10 cellular contexts compared by ENCODE assay signal in the genomic region with DNA sequence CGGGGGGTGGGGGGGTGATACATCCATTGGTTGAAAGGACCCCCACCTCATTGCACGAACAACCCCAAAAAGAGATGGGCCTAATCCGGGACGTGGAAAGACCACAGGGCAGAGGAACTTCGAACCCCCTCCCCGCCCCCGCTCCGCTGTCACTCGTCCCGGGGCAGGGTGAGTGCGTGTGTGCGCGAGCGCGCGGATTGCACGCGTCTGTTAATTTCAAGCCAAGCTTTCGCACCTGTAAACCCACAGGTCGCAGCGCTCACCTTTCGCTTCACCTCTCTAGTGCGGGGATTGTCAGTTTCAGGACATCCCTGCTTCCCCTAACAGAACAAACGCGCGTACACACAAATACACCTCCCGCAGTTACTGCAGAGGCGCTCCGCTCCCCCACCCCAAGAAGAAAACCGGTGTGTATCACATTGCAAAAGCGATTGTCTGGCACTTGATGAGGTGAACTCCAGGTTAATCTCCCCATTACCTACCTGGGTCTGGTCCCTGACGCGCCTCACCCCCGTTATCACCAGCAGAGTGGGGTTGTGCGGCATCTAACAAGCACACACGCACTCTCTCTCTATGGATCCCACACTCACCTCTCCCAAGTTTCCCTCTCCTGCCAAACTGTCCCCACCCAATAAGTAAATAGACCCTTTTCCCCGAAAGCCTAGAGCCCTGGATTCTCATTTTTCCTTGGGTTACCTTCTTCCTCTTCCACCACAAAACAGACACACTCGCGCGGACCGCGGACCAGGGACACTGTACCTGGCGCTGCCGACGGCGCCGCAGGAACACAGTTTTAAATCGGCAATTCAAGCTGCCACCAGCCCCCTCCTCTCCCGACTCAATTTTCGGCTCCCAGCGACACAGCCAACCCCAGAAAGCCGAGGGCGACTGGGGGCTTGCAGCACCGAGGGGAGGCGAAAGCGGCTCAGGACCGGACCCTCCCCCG. TPM values are rescaled to one million over a fixed set of nuclear protein-coding genes. Genes with fewer than 3 reads are reported as not detected.
DNase-seq lines count a peak whose midpoint lies in the region; ATAC-seq and TF ChIP-seq lines count a peak whose summit lies in the region.
"Had no signal": no experiment of that assay in that cellular context is flagged by ENCODE, and none has a peak within 500 bp of the region (broad histone marks: within the 10 kb centered on the region; RNA-seq: fewer than 3 reads in every experiment).

No MANE protein-coding gene starts in this region.

- TF ChIP-seq CTCF in PC-3 (conservative IDR thresholded peaks at IDR 0.05; ENCODE audit: low read depth, low read length) = no peak
- no peak for TF ChIP-seq CTCF in esophagus muscularis mucosa (IDR thresholded peaks at IDR 0.05)
- TF ChIP-seq CTCF in osteoblast (IDR thresholded peaks at IDR 0.05; ENCODE audit: extremely low read depth, low read depth, low read length) = no peak

- no peak overlapping the region for H3K27ac ChIP-seq in PC-3 (ENCODE audit: low read length)
- no peak overlapping the region for H3K27ac ChIP-seq in esophagus muscularis mucosa (replicated peaks in 1 of 4)
- H3K27ac ChIP-seq in osteoblast (ENCODE audit: low read depth, low read length) = no peak overlapping the region
- H3K27ac ChIP-seq: adrenal gland had no signal

- no peak for TF ChIP-seq POLR2A in esophagus muscularis mucosa (IDR thresholded peaks at IDR 0.05; ENCODE audit: low read depth)

- no peaks in the 10 kb centered on the region for H3K9me3 ChIP-seq in PC-3 (ENCODE audit: low read length)
- no peaks in the 10 kb centered on the region for H3K9me3 ChIP-seq in esophagus muscularis mucosa
- H3K9me3 ChIP-seq in osteoblast (ENCODE audit: low read depth, low read length) = no peaks in the 10 kb centered on the region
- H3K9me3 ChIP-seq: adrenal gland had no signal

- H3K79me2 ChIP-seq in PC-3 (ENCODE audit: low read length) (no peaks in the 10 kb centered on the region), osteoblast (ENCODE audit: insufficient read depth, low read length) (no peaks in the 10 kb centered on the region)

- H3K4me1 ChIP-seq in PC-3 (ENCODE audit: insufficient read depth, low read length) (peaks cover 28% of the 10 kb centered on the region), esophagus muscularis mucosa (peaks cover 69 to 85% (median 83%) of the 10 kb centered on the region in 4 donors), osteoblast (ENCODE audit: insufficient read depth, low read length) (peaks cover 15% of the 10 kb centered on the region)

- TF ChIP-seq EP300 in esophagus muscularis mucosa (IDR thresholded peaks at IDR 0.05) = no peak

- H3K4me2 ChIP-seq in PC-3 (ENCODE audit: low read length) = peak overlapping the region; percentile 98; the same call in 1 of the 2 replicates
- no peak overlapping the region for H3K4me2 ChIP-seq in osteoblast (ENCODE audit: insufficient read depth, low read length)

- 3% methylated on average over 51 of the region's 58 CpGs for WGBS in esophagus muscularis mucosa

- H3K4me3 ChIP-seq in PC-3 (ENCODE audit: low read length) (no peak overlapping the region), esophagus muscularis mucosa (peak overlapping the region; percentile 52 to 61 (median 56)), osteoblast (ENCODE audit: insufficient read depth, low read length) (no peak overlapping the region)

- BruUV-seq in PC-3 (replicated peaks; lab: Mats Ljungman, UMichigan) = no TSS peak

- H3K27me3 ChIP-seq in PC-3 (ENCODE audit: low read length) (peaks cover 29% of the 10 kb centered on the region), esophagus muscularis mucosa (peaks cover 11 to 78% (median 52%) of the 10 kb centered on the region in 4 donors), osteoblast (ENCODE audit: insufficient read depth, low read length) (peaks cover 76% of the 10 kb centered on the region)

- CTCF ChIA-PET in PC-3 (lab: Charles Lee) = no interaction called here

- H3K36me3 ChIP-seq in PC-3 (ENCODE audit: low read depth, low read length) (no peaks in the 10 kb centered on the region), esophagus muscularis mucosa (no peaks in the 10 kb centered on the region), osteoblast (ENCODE audit: insufficient read depth, low read length) (no peaks in the 10 kb centered on the region)
- H3K36me3 ChIP-seq: adrenal gland had no signal

- H3K9ac ChIP-seq in PC-3 (ENCODE audit: low read length) = no peak overlapping the region

- no peaks in the 10 kb centered on the region for H3K9me2 ChIP-seq in PC-3 (replicated peaks; ENCODE audit: low read length)

- no peaks in the 10 kb centered on the region for H3F3A ChIP-seq in PC-3 (ENCODE audit: low read length, unreplicated experiment)

- ATAC-seq in PC-3 = no peak
- no peak for ATAC-seq in GM19324 (IDR thresholded peaks at IDR 0.05; ENCODE audit: low FRiP score, unreplicated experiment)
- no peak for ATAC-seq in HG03520 (IDR thresholded peaks at IDR 0.05; ENCODE audit: unreplicated experiment)

- H4K20me1 ChIP-seq in PC-3 (ENCODE audit: low read length) (no peaks in the 10 kb centered on the region), osteoblast (ENCODE audit: insufficient read depth, low read length) (no peaks in the 10 kb centered on the region)

- POLR2A ChIA-PET in PC-3 (lab: Charles Lee; ENCODE audit: unreplicated experiment) = no interaction called here

- peak; percentile 30 for DNase-seq in COLO668 (lab: John Stamatoyannopoulos, UW; ENCODE audit: unreplicated experiment)
- DNase-seq in PC-3 = no peak
- peak; percentile 89 for DNase-seq in esophagus muscularis mucosa (ENCODE audit: extremely low spot score)
- DNase-seq in osteoblast (ENCODE audit: insufficient read length, low spot score, missing footprints) = peak; percentile 89
- DNase-seq in stimulated activated CD4-positive, alpha-beta T cell treated with anti-CD3 and anti-CD28 coated beads, Interleukin-2, amount 100 ng/mL, for 48 hours = no peak
- DNase-seq in NCI-H345 treated with DMSO at 0.1 percent for 48 hours (lab: John Stamatoyannopoulos, UW; ENCODE audit: unreplicated experiment) = no peak
- DNase-seq: NCI-H2029 treated with DMSO at 0.1 percent for 48 hours had no signal

- H2AFZ ChIP-seq in PC-3 (ENCODE audit: low read length) (no peak overlapping the region), osteoblast (ENCODE audit: low read length) (no peak overlapping the region)

- intact Hi-C loops in PC-3 (cut with micrococcal nuclease) = no loop called here
- intact Hi-C loops in esophagus muscularis mucosa (cut with DNase I) = loop anchor here (5.0 to 10.0 kb wide), 2 partner anchors 219 to 598 kb away; no protein-coding TSS in a partner anchor

RNA-seq across cellular contexts. Expression of a gene that starts 1.0 kb away (rescaled TPM):
- total RNA-seq in PC-3 (2014; rRNA removed) = 1.6 and 3.9 TPM in 2 replicates
- 1 to 10 TPM; 1.2 to 3.6 (median 2.4) TPM for total RNA-seq in esophagus muscularis mucosa
- total RNA-seq in osteoblast = under 0.01 TPM in 2 replicates

Comparison
In these comparisons a context has a peak if more than half of its experiments do, and no peak if none do; other contexts are left out.
1. DNase-seq: peak in COLO668 (single experiment), esophagus muscularis mucosa (single experiment) and osteoblast (single experiment); none in PC-3 (single experiment), stimulated activated CD4-positive, alpha-beta T cell treated with anti-CD3 and anti-CD28 coated beads, Interleukin-2, amount 100 ng/mL, for 48 hours (0 of 2) and NCI-H345 treated with DMSO at 0.1 percent for 48 hours (single experiment).
2. H3K4me3 ChIP-seq: peak in esophagus muscularis mucosa (4 of 4); none in PC-3 (single experiment) and osteoblast (single experiment).